8 cellular contexts compared by ENCODE assay signal in genomic region chr2:23199115-23199918, GRCh38.
DNase-seq lines count a peak whose midpoint lies in the region; ATAC-seq and TF ChIP-seq lines count a peak whose summit lies in the region.

No MANE protein-coding gene starts in this region.

- H3K4me3 ChIP-seq in cardiac muscle cell, result no peak overlapping the region
- H3K4me3 ChIP-seq in Loucy (ENCODE audit: low read length, poor library complexity, severe bottlenecking), result no peak overlapping the region
- no peak overlapping the region for H3K4me3 ChIP-seq in brain microvascular endothelial cell (ENCODE audit: low read depth, low read length)
- H3K4me3 ChIP-seq in dorsolateral prefrontal cortex, result no peak overlapping the region

- H3K4me2 ChIP-seq in Loucy (ENCODE audit: low read depth, low read length, poor library complexity, severe bottlenecking), result no peak overlapping the region

- H3K79me2 ChIP-seq in Loucy (ENCODE audit: insufficient read depth, low read length), result no peaks in the 10 kb centered on the region

- in situ Hi-C loops in brain microvascular endothelial cell (cut with HindIII; ENCODE audit: low pct_ligation_motif_present, low sequenced_read_pairs), result no loop called here

- no peak overlapping the region for H2AFZ ChIP-seq in Loucy (ENCODE audit: low read length)

- H3K36me3 ChIP-seq in cardiac muscle cell (no peaks in the 10 kb centered on the region), Loucy (ENCODE audit: insufficient read depth, low read length) (no peaks in the 10 kb centered on the region), brain microvascular endothelial cell (replicated peaks) (no peaks in the 10 kb centered on the region)

- no peaks in the 10 kb centered on the region for H4K20me1 ChIP-seq in Loucy (ENCODE audit: insufficient read depth, low read length, poor library complexity, severe bottlenecking)

- ATAC-seq in Right ventricle myocardium superior (ENCODE audit: poor library complexity) (no peak), HG03571 (IDR thresholded peaks at IDR 0.05; ENCODE audit: unreplicated experiment) (no peak)

- H3K27me3 ChIP-seq in cardiac muscle cell (no peaks in the 10 kb centered on the region), Loucy (ENCODE audit: insufficient read depth, low read length, poor library complexity, severe bottlenecking) (no peaks in the 10 kb centered on the region), brain microvascular endothelial cell (replicated peaks) (no peaks in the 10 kb centered on the region), dorsolateral prefrontal cortex (peaks cover 0 to 3% (median 0%) of the 10 kb centered on the region in 45 donors)

- H3K27ac ChIP-seq in cardiac muscle cell, result no peak overlapping the region
- H3K27ac ChIP-seq in brain microvascular endothelial cell, result no peak overlapping the region
- no peak overlapping the region for H3K27ac ChIP-seq in dorsolateral prefrontal cortex

- TF ChIP-seq CTCF in cardiac muscle cell (IDR thresholded peaks at IDR 0.05; ENCODE audit: low read depth, low read length) (peak; percentile 69), Loucy (conservative IDR thresholded peaks at IDR 0.05; ENCODE audit: low read length) (peak; percentile 81), brain microvascular endothelial cell (IDR thresholded peaks at IDR 0.05; ENCODE audit: low read depth, low read length, missing control alignments) (peak; percentile 61), dorsolateral prefrontal cortex (IDR thresholded peaks at IDR 0.05 in 54 of 56, conservative IDR thresholded peaks at IDR 0.05 in 2 of 56; ENCODE audit: low read depth in 1 of 56, partially characterized antibody in 56 of 56) (peak in 9 of 56 donors; percentile 12 to 35 (median 22))

- no peaks in the 10 kb centered on the region for H3K9me2 ChIP-seq in Loucy (replicated peaks; ENCODE audit: low read depth, low read length)

- intact Hi-C loops in Right ventricle myocardium superior (cut with DNase I) (no loop called here), dorsolateral prefrontal cortex (cut with DNase I) (no loop called here)

- no peaks in the 10 kb centered on the region for H3F3A ChIP-seq in Loucy (ENCODE audit: low read depth)

- no peak overlapping the region for H3K9ac ChIP-seq in Loucy (ENCODE audit: low read depth, low read length, poor library complexity, severe bottlenecking)

- H3K9me3 ChIP-seq in cardiac muscle cell (ENCODE audit: low read depth), result no peaks in the 10 kb centered on the region
- H3K9me3 ChIP-seq in Loucy (ENCODE audit: insufficient read depth, low read depth, low read length), result no peaks in the 10 kb centered on the region

- DNase-seq in cardiac muscle cell (ENCODE audit: low read depth in 1 of 2, low spot score in 1 of 2) (peak in 1 of 2 donors; percentile 43), Right ventricle myocardium superior (no peak), brain microvascular endothelial cell (peak; percentile 18), dorsolateral prefrontal cortex (no peak)
- peak; percentile 40 for DNase-seq in stimulated activated CD8-positive, alpha-beta memory T cell treated with anti-CD3 and anti-CD28 coated beads, Interleukin-4, amount 100 ng/mL, for 48 hours
- DNase-seq in activated T-cell treated with anti-CD3 and anti-CD28 coated beads, Interleukin-2, amount 50 U/mL, for 1 hour, result no peak

- H3K4me1 ChIP-seq in cardiac muscle cell (ENCODE audit: low read depth) (no peaks in the 10 kb centered on the region), Loucy (ENCODE audit: insufficient read depth, low read length, poor library complexity, severe bottlenecking) (peaks cover 13% of the 10 kb centered on the region)

Comparison
In these comparisons a context has a peak if more than half of its experiments do, and no peak if none do; other contexts are left out.
1. DNase-seq: peak in brain microvascular endothelial cell (single experiment) and stimulated activated CD8-positive, alpha-beta memory T cell treated with anti-CD3 and anti-CD28 coated beads, Interleukin-4, amount 100 ng/mL, for 48 hours (single experiment); none in Right ventricle myocardium superior (single experiment), activated T-cell treated with anti-CD3 and anti-CD28 coated beads, Interleukin-2, amount 50 U/mL, for 1 hour (single experiment) and dorsolateral prefrontal cortex (0 of 10).